In genomic region chr2:42752299-42752698, GRCh38 we compare ENCODE assay signal across 12 cellular contexts. TPM values are rescaled to one million over a fixed set of nuclear protein-coding genes. Genes with fewer than 3 reads are reported as not detected.
DNase-seq lines count a peak whose midpoint lies in the region; ATAC-seq and TF ChIP-seq lines count a peak whose summit lies in the region.
"Had no signal": no experiment of that assay in that cellular context is flagged by ENCODE, and none has a peak within 500 bp of the region (broad histone marks: within the 10 kb centered on the region; RNA-seq: fewer than 3 reads in every experiment).

No MANE protein-coding gene starts in this region.

- H3K27ac ChIP-seq in gastroesophageal sphincter, result no peak overlapping the region
- H3K27ac ChIP-seq in SK-N-SH (ENCODE audit: low read depth in 2 of 2, low read length in 1 of 2), result no peak overlapping the region

- no peak for TF ChIP-seq CTCF in gastroesophageal sphincter (IDR thresholded peaks at IDR 0.05)
- TF ChIP-seq CTCF in SK-N-SH (IDR thresholded peaks at IDR 0.05), result no peak

- no peaks in the 10 kb centered on the region for H3K9me3 ChIP-seq in gastroesophageal sphincter
- no peaks in the 10 kb centered on the region for H3K9me3 ChIP-seq in SK-N-SH

- H3K36me3 Mint-ChIP-seq in IgD-negative memory B cell, result peaks cover under 1% of the 10 kb centered on the region

- no peak overlapping the region for H3K4me3 ChIP-seq in gastroesophageal sphincter
- no peak overlapping the region for H3K4me3 ChIP-seq in SK-N-SH (ENCODE audit: low read depth in 2 of 2, low read length in 1 of 2)

- no peak overlapping the region for H3K4me2 ChIP-seq in SK-N-SH

- peak overlapping the region; percentile 25 to 85 (median 50) for H3K4me3 Mint-ChIP-seq in IgD-negative memory B cell
- H3K4me3 Mint-ChIP-seq: activated T-cell treated with anti-CD3 and anti-CD28 coated beads, Interleukin-2, amount 50 U/mL, for 72 hours; nephron had no signal

- H3K27ac Mint-ChIP-seq in IgD-negative memory B cell, result peak overlapping the region; percentile 80 to 87 (median 80)
- H3K27ac Mint-ChIP-seq: activated T-cell treated with anti-CD3 and anti-CD28 coated beads, Interleukin-2, amount 50 U/mL, for 72 hours; nephron had no signal

- 100% methylated on average over 1 of the region's 1 CpG; no CpG with 5 or more reads in 1 of the 2 donors for WGBS in gastroesophageal sphincter (ENCODE audit: low coverage in 1 of 2), 2 donors
- WGBS in SK-N-SH (ENCODE audit: low lambda C conversion rate), result 54% methylated on average over 1 of the region's 1 CpG

- TF ChIP-seq POLR2A in gastroesophageal sphincter (IDR thresholded peaks at IDR 0.05), result no peak

- H3K4me1 Mint-ChIP-seq in IgD-negative memory B cell, result peaks cover 26 to 37% (median 35%) of the 10 kb centered on the region in 3 donors

- peaks cover 0 to 24% (median 0%) of the 10 kb centered on the region in 3 donors for H3K4me1 ChIP-seq in gastroesophageal sphincter
- H3K4me1 ChIP-seq in SK-N-SH (ENCODE audit: control insufficient read depth in 1 of 2, insufficient read depth in 2 of 2, low read depth in 1 of 2, low read length in 1 of 2), result peaks cover 0 to 38% of the 10 kb centered on the region in 2 experiments; a peak in 1 of 4 replicates

- H3K9me3 Mint-ChIP-seq in IgD-negative memory B cell, result no peaks in the 10 kb centered on the region
- H3K9me3 Mint-ChIP-seq: activated T-cell treated with anti-CD3 and anti-CD28 coated beads, Interleukin-2, amount 50 U/mL, for 72 hours; nephron had no signal

- no peak overlapping the region for H2AFZ ChIP-seq in SK-N-SH (ENCODE audit: low read depth)

- H3K36me3 ChIP-seq in gastroesophageal sphincter, result peaks cover 0 to 56% of the 10 kb centered on the region in 2 donors
- H3K36me3 ChIP-seq in SK-N-SH (replicated peaks in 1 of 2; ENCODE audit: control insufficient read depth in 1 of 2, insufficient read depth in 2 of 2, low read length in 1 of 2), result no peaks in the 10 kb centered on the region

- H4K20me1 ChIP-seq in SK-N-SH (ENCODE audit: insufficient read depth), result no peaks in the 10 kb centered on the region

- H3K79me2 ChIP-seq in SK-N-SH (ENCODE audit: insufficient read depth), result no peaks in the 10 kb centered on the region

- no peak for TF ChIP-seq RAD21 in SK-N-SH (IDR thresholded peaks at IDR 0.05; ENCODE audit: low read length)

- peak; percentile 74 for ATAC-seq in GM18502 (IDR thresholded peaks at IDR 0.05; ENCODE audit: poor library complexity, unreplicated experiment)
- peak; percentile 78 for ATAC-seq in GM21723 (IDR thresholded peaks at IDR 0.05; ENCODE audit: unreplicated experiment)
- ATAC-seq in gastroesophageal sphincter, result peak; percentile 50
- ATAC-seq: activated T-cell treated with anti-CD3 and anti-CD28 coated beads, Interleukin-2, amount 50 U/mL, for 72 hours had no signal

- H3K9ac ChIP-seq in SK-N-SH, result no peak overlapping the region

- no peaks in the 10 kb centered on the region for H3K9me2 ChIP-seq in SK-N-SH

- no peaks in the 10 kb centered on the region for H3F3A ChIP-seq in SK-N-SH (replicated peaks; ENCODE audit: insufficient read depth)

- POLR2A ChIA-PET in SK-N-SH (lab: Yijun Ruan, JAX), result interaction anchor here (0.6 kb wide), 1 partner anchor 499 kb away, joined by 3 read pairs; no protein-coding TSS in a partner anchor

- CTCF ChIA-PET in SK-N-SH (lab: Yijun Ruan, JAX), result interaction anchor here (0.9 to 6.2 kb wide), 4 partner anchors 10 to 89 kb away, joined by 3 to 34 read pairs (median 10); no protein-coding TSS in a partner anchor

- DNase-seq in NCI-H2196 treated with DMSO at 0.1 percent for 48 hours (lab: John Stamatoyannopoulos, UW; ENCODE audit: unreplicated experiment) (no peak), iPS-NIHi11 (ENCODE audit: low spot score) (no peak), NCI-H345 (lab: John Stamatoyannopoulos, UW) (no peak), SK-N-SH (no peak)
- DNase-seq: activated T-cell treated with anti-CD3 and anti-CD28 coated beads, Interleukin-2, amount 50 U/mL, for 72 hours; NCI-H2029 had no signal

- H3K27me3 ChIP-seq in gastroesophageal sphincter (no peaks in the 10 kb centered on the region), SK-N-SH (ENCODE audit: insufficient read depth) (no peaks in the 10 kb centered on the region)

- TF ChIP-seq EP300 in gastroesophageal sphincter (IDR thresholded peaks at IDR 0.05), result no peak
- TF ChIP-seq EP300 in SK-N-SH (IDR thresholded peaks at IDR 0.05; ENCODE audit: borderline replicate concordance in 1 of 2, low read depth in 1 of 2, low read length in 1 of 2), result no peak

- no peaks in the 10 kb centered on the region for H3K27me3 Mint-ChIP-seq in IgD-negative memory B cell

TF ChIP-seq in SK-N-SH, 30 proteins besides CTCF, POLR2A, EP300 and RAD21:
- TF ChIP-seq GATA2 (CRISPR knock-in tag; IDR thresholded peaks at IDR 0.05) (no peak), ELF1 (IDR thresholded peaks at IDR 0.05) (no peak), TEAD4 (IDR thresholded peaks at IDR 0.05; ENCODE audit: borderline replicate concordance, insufficient read depth) (no peak), RCOR1 (IDR thresholded peaks at IDR 0.05; ENCODE audit: low read length) (no peak), CHD2 (IDR thresholded peaks at IDR 0.05; ENCODE audit: low read length, partially characterized antibody) (no peak), EZH2phosphoT487 (IDR thresholded peaks at IDR 0.05; ENCODE audit: borderline replicate concordance, low read depth) (no peak), IRF3 (IDR thresholded peaks at IDR 0.05; ENCODE audit: low read depth, low read length) (no peak), ZBTB33 (IDR thresholded peaks at IDR 0.05; ENCODE audit: borderline replicate concordance, low read depth) (no peak), RFX5 (IDR thresholded peaks at IDR 0.05; ENCODE audit: low read length) (no peak), FOXJ3 (CRISPR knock-in tag; IDR thresholded peaks at IDR 0.05) (no peak), MXI1 (IDR thresholded peaks at IDR 0.05; ENCODE audit: low read depth, low read length) (no peak), TCF12 (IDR thresholded peaks at IDR 0.05) (no peak), RXRA (IDR thresholded peaks at IDR 0.05; ENCODE audit: borderline replicate concordance, low read depth) (no peak)

RNA-seq across cellular contexts. Expression of gene OXER1, which starts 11.6 kb away (rescaled TPM):
- polyA plus RNA-seq in IgD-negative memory B cell (0.63 TPM), SK-N-SH (2012; rRNA removed) (not detected in 2 replicates)
- total RNA-seq in gastroesophageal sphincter, result 1 to 10 TPM in 2 of 4 donors, under 1 TPM in 2; 0.37 to 2.3 (median 1.2) TPM
- not detected in 2 replicates for polyA plus RNA-seq in SK-N-SH (2012; cell fraction: cytosol; rRNA removed)
- polyA plus RNA-seq in SK-N-SH (2012; cell fraction: nucleus; rRNA removed), result 0.04 TPM in 1 of 2 replicates, not detected in the other
- total RNA-seq: epithelial cell of proximal tubule had no signal

RNA-seq across cellular contexts. Expression of gene HAAO, which starts 40.1 kb away (rescaled TPM):
- 5.7 TPM for polyA plus RNA-seq in IgD-negative memory B cell
- total RNA-seq in gastroesophageal sphincter, result 10 to 100 TPM in 2 of 4 donors, 1 to 10 TPM in 2; 6.0 to 19.1 (median 9.8) TPM
- polyA plus RNA-seq in SK-N-SH (2012; rRNA removed), result not detected in 2 replicates
- not detected in 2 replicates for polyA plus RNA-seq in SK-N-SH (2012; cell fraction: cytosol; rRNA removed)
- polyA plus RNA-seq in SK-N-SH (2012; cell fraction: nucleus; rRNA removed), result not detected in 2 replicates
